ENCODE assay signal across 9 cellular contexts in the genomic region with DNA sequence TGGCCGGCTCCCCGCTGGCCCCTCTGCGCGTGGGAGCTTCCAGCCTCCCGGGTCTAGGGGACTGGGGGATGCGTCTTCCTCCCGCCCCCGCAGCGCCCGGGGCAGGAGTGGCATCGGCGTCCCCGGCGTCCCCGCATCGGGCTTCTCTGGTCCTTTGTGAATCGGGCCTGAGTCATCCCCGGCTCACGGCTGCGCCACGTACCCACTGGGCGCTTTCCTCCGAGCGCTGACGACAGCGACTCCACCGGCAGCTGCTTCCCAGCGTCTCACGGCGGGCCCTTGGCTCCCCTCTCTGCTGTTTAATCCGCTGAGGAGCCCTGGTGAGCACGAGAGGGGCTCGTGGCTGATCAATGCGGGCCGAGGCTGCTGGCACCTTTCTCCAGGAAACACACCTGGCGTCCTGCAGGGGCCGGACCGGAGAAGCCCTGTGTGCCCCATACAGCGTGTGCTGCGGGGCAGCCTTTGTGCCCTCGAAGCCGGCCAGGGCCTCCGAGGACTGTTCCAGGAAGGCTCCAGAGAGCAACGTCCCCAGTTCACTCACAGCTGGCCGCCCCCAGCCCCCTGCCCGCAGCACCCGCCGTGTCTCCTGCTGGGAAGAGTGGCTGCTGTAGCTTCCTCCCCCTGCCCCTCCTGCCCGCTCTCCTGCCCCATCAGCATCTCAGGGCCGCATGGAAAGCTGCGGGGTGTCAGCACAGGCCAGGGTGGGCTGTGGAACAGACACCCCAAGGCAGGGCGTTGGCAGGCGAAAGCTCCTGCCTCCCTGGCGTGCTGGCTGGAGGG.
DNase-seq lines count a peak whose midpoint lies in the region; ATAC-seq and TF ChIP-seq lines count a peak whose summit lies in the region.
"Had no signal": no experiment of that assay in that cellular context is flagged by ENCODE, and none has a peak within 500 bp of the region (broad histone marks: within the 10 kb centered on the region; RNA-seq: fewer than 3 reads in every experiment).

No MANE protein-coding gene starts in this region.

- peak in 1 of 2 experiments; percentile 13 for TF ChIP-seq CTCF in Caco-2 (IDR thresholded peaks at IDR 0.05; ENCODE audit: insufficient read depth in 1 of 2, low read depth in 1 of 2, low read length in 1 of 2, severe bottlenecking in 1 of 2, unreplicated experiment in 1 of 2)
- TF ChIP-seq CTCF in fibroblast of villous mesenchyme (IDR thresholded peaks at IDR 0.05; ENCODE audit: insufficient read depth, low read depth, low read length): no peak
- peak; percentile 27 for TF ChIP-seq CTCF in neural crest cell (conservative IDR thresholded peaks at IDR 0.05)

- CTCF ChIA-PET in Caco-2 (lab: Charles Lee): interaction anchor here (0.7 to 1.0 kb wide), 2 partner anchors 11 to 254 kb away, joined by 3 read pairs; no protein-coding TSS in a partner anchor

- H3K36me3 Mint-ChIP-seq in Caco-2 (ENCODE audit: insufficient read depth, unreplicated experiment) (peaks cover 40% of the 10 kb centered on the region), neural crest cell (ENCODE audit: low read depth) (no peaks in the 10 kb centered on the region)

- H3K4me1 ChIP-seq in Caco-2: peaks cover 13% of the 10 kb centered on the region

- no peak for ATAC-seq in HG03025 (IDR thresholded peaks at IDR 0.05; ENCODE audit: low FRiP score, unreplicated experiment)

- no TSS peak for BruUV-seq in Caco-2 (replicated peaks; lab: Mats Ljungman, UMichigan)

- DNase-seq in Caco-2 (peak; percentile 50 to 53), KBM-7 (peak; percentile 42), fibroblast of villous mesenchyme (ENCODE audit: low read depth) (peak; percentile 84), neural crest cell (ENCODE audit: low read depth, low spot score) (peak; percentile 39), stromal cell of bone marrow (ENCODE audit: low read depth) (peak; percentile 58), epidermal melanocyte (ENCODE audit: insufficient read length, low spot score) (no peak)
- DNase-seq in activated CD8-positive, alpha-beta memory T cell treated with anti-CD3 and anti-CD28 coated beads, Interleukin-2, amount 50 U/mL, for 24 hours (ENCODE audit: extremely low read depth): peak; percentile 39

- no peaks in the 10 kb centered on the region for H3K27me3 ChIP-seq in Caco-2 (replicated peaks; ENCODE audit: control insufficient read depth, insufficient read depth, low read length)

- H3K4me3 ChIP-seq in Caco-2 (ENCODE audit: low read depth, low read length) (peak overlapping the region; percentile 36), fibroblast of villous mesenchyme (ENCODE audit: low read depth, low read length) (peak overlapping the region; percentile 56)

- H3K4me1 Mint-ChIP-seq in Caco-2 (ENCODE audit: low read depth, unreplicated experiment): no peaks in the 10 kb centered on the region
- H3K4me1 Mint-ChIP-seq in neural crest cell: peaks cover 6% of the 10 kb centered on the region

- POLR2A ChIA-PET in Caco-2 (lab: Charles Lee): no interaction called here

- in situ Hi-C loops in KBM-7 (cut with MboI; ENCODE audit: low pct_unique_long_range_greater_than_20kb, low sequenced_read_pairs): no loop called here

- intact Hi-C loops in Caco-2 (cut with micrococcal nuclease; ENCODE audit: unreplicated experiment): loop anchor here (10.0 kb wide), 1 partner anchor 370 kb away; no protein-coding TSS in a partner anchor

- H3K4me3 Mint-ChIP-seq in Caco-2 (ENCODE audit: unreplicated experiment) (peak overlapping the region; percentile 54), neural crest cell (peak overlapping the region; percentile 31)
- H3K4me3 Mint-ChIP-seq: stimulated activated naive CD8-positive, alpha-beta T cell treated with anti-CD3 and anti-CD28 coated beads, Interleukin-15, Interleukin-2, amounts not matched to agents 100 ng/mL and 50 ng/mL, for 24 hours had no signal

- H3K27me3 Mint-ChIP-seq in Caco-2 (ENCODE audit: insufficient read depth, unreplicated experiment): no peaks in the 10 kb centered on the region
- H3K27me3 Mint-ChIP-seq in neural crest cell (ENCODE audit: low read depth): peaks cover 17% of the 10 kb centered on the region

- no peaks in the 10 kb centered on the region for H3K36me3 ChIP-seq in Caco-2 (ENCODE audit: control insufficient read depth, insufficient read depth, low read length)

- H3K9me3 ChIP-seq in Caco-2: no peaks in the 10 kb centered on the region

- no peaks in the 10 kb centered on the region for H3K9me3 Mint-ChIP-seq in Caco-2 (ENCODE audit: unreplicated experiment)
- no peaks in the 10 kb centered on the region for H3K9me3 Mint-ChIP-seq in neural crest cell
- H3K9me3 Mint-ChIP-seq: stimulated activated naive CD8-positive, alpha-beta T cell treated with anti-CD3 and anti-CD28 coated beads, Interleukin-15, Interleukin-2, amounts not matched to agents 100 ng/mL and 50 ng/mL, for 24 hours had no signal

- H3K27ac Mint-ChIP-seq in Caco-2 (ENCODE audit: unreplicated experiment) (no peak overlapping the region), neural crest cell (ENCODE audit: unreplicated experiment) (peak overlapping the region; percentile 43)
- H3K27ac Mint-ChIP-seq: stimulated activated naive CD8-positive, alpha-beta T cell treated with anti-CD3 and anti-CD28 coated beads, Interleukin-15, Interleukin-2, amounts not matched to agents 100 ng/mL and 50 ng/mL, for 24 hours had no signal
